ENCODE assay signal across 21 cellular contexts in genomic region chr11:134289789-134290188, GRCh38. TPM values are rescaled to one million over a fixed set of nuclear protein-coding genes. Genes with fewer than 3 reads are reported as not detected.
A peak's percentile ranks its signal among the peaks of the same experiment; 100 is the strongest.
DNase-seq lines count a peak whose midpoint lies in the region; ATAC-seq and TF ChIP-seq lines count a peak whose summit lies in the region.
"Had no signal": no experiment of that assay in that cellular context is flagged by ENCODE, and none has a peak within 500 bp of the region (broad histone marks: within the 10 kb centered on the region; RNA-seq: fewer than 3 reads in every experiment).

No MANE protein-coding gene starts in this region.

- no CpG with 5 or more reads among the region's 12 CpGs for WGBS in neuronal stem cell (ENCODE audit: extremely low coverage in 2 of 2, insufficient read length in 2 of 2, insufficient replicate concordance in 1 of 2), 2 donors

- no peaks in the 10 kb centered on the region for H3K9me3 Mint-ChIP-seq in activated CD4-positive, alpha-beta T cell treated with anti-CD3 and anti-CD28 coated beads, Interleukin-2, amount 10 ng/mL, durations not matched to agents 24 days and 14 days
- H3K9me3 Mint-ChIP-seq: CD4-positive, alpha-beta memory T cell had no signal

- H3K4me1 Mint-ChIP-seq in activated CD4-positive, alpha-beta T cell treated with anti-CD3 and anti-CD28 coated beads, Interleukin-2, amount 10 ng/mL, durations not matched to agents 24 days and 14 days: no peaks in the 10 kb centered on the region
- H3K4me1 Mint-ChIP-seq: CD4-positive, alpha-beta memory T cell had no signal

- no peak overlapping the region for H3K14ac ChIP-seq in neuronal stem cell (ENCODE audit: low read length)

- peak overlapping the region; percentile 60 for H2AFZ ChIP-seq in neuronal stem cell (ENCODE audit: low read length)

- H3K23ac ChIP-seq in neuronal stem cell (ENCODE audit: low read depth, low read length, poor library complexity): no peak overlapping the region

- H3K4ac ChIP-seq in neuronal stem cell (ENCODE audit: low read length): no peak overlapping the region

- no peak overlapping the region for H2BK120ac ChIP-seq in neuronal stem cell (ENCODE audit: low read depth, low read length)

- H2BK12ac ChIP-seq in neuronal stem cell (ENCODE audit: low read length): no peak overlapping the region

- H3K27me3 ChIP-seq in neuronal stem cell (ENCODE audit: control insufficient read depth in 3 of 3, insufficient read depth in 3 of 3, low read depth in 1 of 3, low read length in 3 of 3): peaks cover 0 to 35% (median 0%) of the 10 kb centered on the region in 3 experiments
- H3K27me3 ChIP-seq in left lung: peaks cover 0 to 8% of the 10 kb centered on the region in 2 donors

- no peaks in the 10 kb centered on the region for H3K9me3 ChIP-seq in neuronal stem cell (replicated peaks in 1 of 2; ENCODE audit: control insufficient read depth in 2 of 2, insufficient read depth in 1 of 2, low read depth in 1 of 2, low read length in 2 of 2)
- no peaks in the 10 kb centered on the region for H3K9me3 ChIP-seq in left lung
- H3K9me3 ChIP-seq: BE2C had no signal

- DNase-seq in activated CD4-positive, alpha-beta T cell treated with anti-CD3 and anti-CD28 coated beads, Interleukin-2, amount 10 ng/mL, durations not matched to agents 24 days and 14 days: peak; percentile 27
- DNase-seq in activated CD4-positive, alpha-beta T cell treated with anti-CD3 and anti-CD28 coated beads for 4 hours: no peak
- DNase-seq in NCI-H2227 (lab: John Stamatoyannopoulos, UW; ENCODE audit: unreplicated experiment) (peak; percentile 21), left cardiac atrium (no peak), neuronal stem cell (ENCODE audit: low spot score) (no peak), left lung (no peak), GM19240 (ENCODE audit: insufficient read length, low spot score) (no peak)
- DNase-seq in activated CD4-positive, CD25-positive, alpha-beta regulatory T cell treated with anti-CD3 and anti-CD28 coated beads, Interleukin-2, amount 50 U/mL, for 72 hours: no peak
- DNase-seq: BE2C; Calu3; CD4-positive, alpha-beta memory T cell; DMS53; GOT3; KG1; NCI-H2081 treated with DMSO at 0.1 percent for 48 hours; NCI-H226; NCI-H526 treated with DMSO at 0.1 percent for 48 hours had no signal

- H3K4me2 ChIP-seq in neuronal stem cell (ENCODE audit: insufficient read depth, low read length, poor library complexity, severe bottlenecking): no peak overlapping the region

- H2BK15ac ChIP-seq in neuronal stem cell (ENCODE audit: low read length): no peak overlapping the region

- no peak overlapping the region for H3K4me3 ChIP-seq in neuronal stem cell (ENCODE audit: low read length in 2 of 2)
- no peak overlapping the region for H3K4me3 ChIP-seq in left lung

- H3K36me3 Mint-ChIP-seq in activated CD4-positive, alpha-beta T cell treated with anti-CD3 and anti-CD28 coated beads, Interleukin-2, amount 10 ng/mL, durations not matched to agents 24 days and 14 days (ENCODE audit: low read depth): peaks cover 13% of the 10 kb centered on the region
- H3K36me3 Mint-ChIP-seq: CD4-positive, alpha-beta memory T cell had no signal

- H3K27ac Mint-ChIP-seq in activated CD4-positive, alpha-beta T cell treated with anti-CD3 and anti-CD28 coated beads, Interleukin-2, amount 10 ng/mL, durations not matched to agents 24 days and 14 days: no peak overlapping the region
- H3K27ac Mint-ChIP-seq: CD4-positive, alpha-beta memory T cell had no signal

- H3K4me1 ChIP-seq in neuronal stem cell (ENCODE audit: control insufficient read depth in 2 of 2, insufficient read depth in 1 of 2, low read depth in 1 of 2, low read length in 2 of 2) (no peaks in the 10 kb centered on the region), left lung (no peaks in the 10 kb centered on the region)
- H3K4me1 ChIP-seq: BE2C had no signal

- H3K4me3 Mint-ChIP-seq in activated CD4-positive, alpha-beta T cell treated with anti-CD3 and anti-CD28 coated beads, Interleukin-2, amount 10 ng/mL, durations not matched to agents 24 days and 14 days: no peak overlapping the region
- H3K4me3 Mint-ChIP-seq: CD4-positive, alpha-beta memory T cell had no signal

- ATAC-seq in left cardiac atrium (peak; percentile 38 to 47), left lung (no peak)

- H4K8ac ChIP-seq in neuronal stem cell (ENCODE audit: low read depth, low read length): no peak overlapping the region

- no peaks in the 10 kb centered on the region for H3K27me3 Mint-ChIP-seq in activated CD4-positive, alpha-beta T cell treated with anti-CD3 and anti-CD28 coated beads, Interleukin-2, amount 10 ng/mL, durations not matched to agents 24 days and 14 days
- H3K27me3 Mint-ChIP-seq: CD4-positive, alpha-beta memory T cell had no signal

- no peak for TF ChIP-seq CTCF in left lung (IDR thresholded peaks at IDR 0.05)

- H3K36me3 ChIP-seq in neuronal stem cell (replicated peaks in 1 of 2; ENCODE audit: control insufficient read depth in 2 of 2, insufficient read depth in 2 of 2, low read length in 2 of 2) (no peaks in the 10 kb centered on the region), left lung (no peaks in the 10 kb centered on the region)
- H3K36me3 ChIP-seq: BE2C had no signal

- H4K91ac ChIP-seq in neuronal stem cell (ENCODE audit: low read depth, low read length, poor library complexity): no peak overlapping the region

- no peaks in the 10 kb centered on the region for H3K79me1 ChIP-seq in neuronal stem cell (ENCODE audit: low read depth, low read length)

- intact Hi-C loops in activated CD4-positive, alpha-beta T cell treated with anti-CD3 and anti-CD28 coated beads, Interleukin-2, amount 10 ng/mL, durations not matched to agents 24 days and 14 days (cut with micrococcal nuclease): no loop called here
- intact Hi-C loops in left cardiac atrium (cut with DNase I) (no loop called here), left lung (cut with DNase I) (no loop called here)

- peak overlapping the region; percentile 48 for H3K18ac ChIP-seq in neuronal stem cell (ENCODE audit: low read length)

- no peak overlapping the region for H2BK5ac ChIP-seq in neuronal stem cell (ENCODE audit: low read length)

- no peak overlapping the region for H3K9ac ChIP-seq in neuronal stem cell (ENCODE audit: low read depth, low read length, poor library complexity)

- no peak overlapping the region for H2AK5ac ChIP-seq in neuronal stem cell (ENCODE audit: low read depth, low read length)

- no peak overlapping the region for H3K27ac ChIP-seq in neuronal stem cell (replicated peaks; ENCODE audit: low read length)
- no peak overlapping the region for H3K27ac ChIP-seq in left lung
- H3K27ac ChIP-seq: 22Rv1 had no signal

RNA-seq across cellular contexts. Expression of gene GLB1L3, which starts 13.6 kb away (rescaled TPM):
- 16.5 and 17.0 TPM in 2 replicates for total RNA-seq in activated CD4-positive, alpha-beta T cell treated with anti-CD3 and anti-CD28 coated beads, Interleukin-2, amount 10 ng/mL, durations not matched to agents 24 days and 14 days
- not detected for total RNA-seq in left cardiac atrium
- polyA plus RNA-seq in neuronal stem cell (2013, experiment 1 of 2): 0.03 TPM
- polyA plus RNA-seq in neuronal stem cell (2013, experiment 2 of 2): 0.03 TPM
- total RNA-seq in left lung: under 1 TPM; 0.12 to 0.29 TPM
- total RNA-seq: Calu3, M059J, OCI-LY7 had no signal
- polyA plus RNA-seq: AG04450 had no signal

RNA-seq across cellular contexts. Expression of gene ACAD8, which starts 36.4 kb away (rescaled TPM):
- 26.0 and 26.7 TPM in 2 replicates for total RNA-seq in activated CD4-positive, alpha-beta T cell treated with anti-CD3 and anti-CD28 coated beads, Interleukin-2, amount 10 ng/mL, durations not matched to agents 24 days and 14 days
- total RNA-seq in left cardiac atrium (10 to 100 TPM; 25.7 to 27.3 TPM), left lung (10 to 100 TPM; 31.5 to 48.8 TPM)
- polyA plus RNA-seq in neuronal stem cell (2013, experiment 1 of 2): 16.1 TPM
- polyA plus RNA-seq in neuronal stem cell (2013, experiment 2 of 2): 15.8 TPM

RNA-seq across cellular contexts. Expression of gene THYN1, which starts 36.6 kb away (rescaled TPM):
- total RNA-seq in activated CD4-positive, alpha-beta T cell treated with anti-CD3 and anti-CD28 coated beads, Interleukin-2, amount 10 ng/mL, durations not matched to agents 24 days and 14 days: 61.6 and 69.1 TPM in 2 replicates
- 10 to 100 TPM; 32.5 to 37.1 TPM for total RNA-seq in left cardiac atrium
- 78.7 TPM for polyA plus RNA-seq in neuronal stem cell (2013, experiment 1 of 2)
- 77.8 TPM for polyA plus RNA-seq in neuronal stem cell (2013, experiment 2 of 2)
- total RNA-seq in left lung: 10 to 100 TPM; 32.5 to 34.7 TPM

RNA-seq across cellular contexts. Expression of gene GLB1L2, which starts 42.0 kb away (rescaled TPM):
- 10.2 and 11.2 TPM in 2 replicates for total RNA-seq in activated CD4-positive, alpha-beta T cell treated with anti-CD3 and anti-CD28 coated beads, Interleukin-2, amount 10 ng/mL, durations not matched to agents 24 days and 14 days
- total RNA-seq in left cardiac atrium: under 1 TPM; 0.65 to 0.91 TPM
- polyA plus RNA-seq in neuronal stem cell (2013, experiment 1 of 2): 7.7 TPM
- polyA plus RNA-seq in neuronal stem cell (2013, experiment 2 of 2): 7.7 TPM
- 10 to 100 TPM; 10.3 to 11.9 TPM for total RNA-seq in left lung
- total RNA-seq: M059J, OCI-LY7 had no signal

Comparison
In these comparisons a context has a peak if more than half of its experiments do, and no peak if none do; other contexts are left out.
1. DNase-seq: peak in activated CD4-positive, alpha-beta T cell treated with anti-CD3 and anti-CD28 coated beads, Interleukin-2, amount 10 ng/mL, durations not matched to agents 24 days and 14 days (single experiment) and NCI-H2227 (single experiment); none in activated CD4-positive, alpha-beta T cell treated with anti-CD3 and anti-CD28 coated beads for 4 hours (0 of 2), left cardiac atrium (single experiment), neuronal stem cell (single experiment), left lung (0 of 2), activated CD4-positive, CD25-positive, alpha-beta regulatory T cell treated with anti-CD3 and anti-CD28 coated beads, Interleukin-2, amount 50 U/mL, for 72 hours (single experiment) and GM19240 (single experiment).
2. RNA of gene GLB1L3, which starts 13.6 kb away (total RNA-seq): 16.5 to 17.0 TPM in activated CD4-positive, alpha-beta T cell treated with anti-CD3 and anti-CD28 coated beads, Interleukin-2, amount 10 ng/mL, durations not matched to agents 24 days and 14 days; 0.12 to 0.29 TPM in left lung and not detected in left cardiac atrium; every median in the first group is over 10 times any median in the second.